Comparison of ENCODE assay signal across 8 cellular contexts in genomic region chr6:107460074-107460631, GRCh38. TPM values are rescaled to one million over a fixed set of nuclear protein-coding genes. Genes with fewer than 3 reads are reported as not detected.
A peak's percentile ranks its signal among the peaks of the same experiment; 100 is the strongest.
DNase-seq lines count a peak whose midpoint lies in the region; ATAC-seq and TF ChIP-seq lines count a peak whose summit lies in the region.

No MANE protein-coding gene starts in this region.

- H3K4me1 ChIP-seq in SJSA1 (replicated peaks), result peaks cover 7% of the 10 kb centered on the region
- peaks cover 15 to 16% of the 10 kb centered on the region in 2 experiments for H3K4me1 ChIP-seq in neutrophil (ENCODE audit: control insufficient read depth in 1 of 2, insufficient read depth in 1 of 2, low read depth in 1 of 2, low read length in 1 of 2)

- peak; percentile 73 for DNase-seq in DMS 273 (lab: John Stamatoyannopoulos, UW; ENCODE audit: unreplicated experiment)
- no peak for DNase-seq in DMS 273 treated with DMSO at 0.1 percent for 48 hours (lab: John Stamatoyannopoulos, UW)
- no peak for DNase-seq in SJSA1 (ENCODE audit: low read depth in 1 of 2, low spot score in 2 of 2)
- DNase-seq in epithelial cell of prostate (ENCODE audit: low read depth, low spot score), result no peak
- no peak for DNase-seq in activated effector memory CD4-positive, alpha-beta T cell treated with anti-CD3 and anti-CD28 coated beads, Interleukin-2, amount 50 U/mL, for 16 hours
- DNase-seq in DMS153 treated with DMSO at 0.1 percent for 48 hours (lab: John Stamatoyannopoulos, UW; ENCODE audit: unreplicated experiment), result no peak

- no peak for ATAC-seq in GM18870 (IDR thresholded peaks at IDR 0.05; ENCODE audit: unreplicated experiment)

- H3K4me3 ChIP-seq in SJSA1, result peak overlapping the region; percentile 68
- H3K4me3 ChIP-seq in neutrophil (ENCODE audit: low read depth in 1 of 2, low read length in 1 of 2), result peak overlapping the region; percentile 63 to 89

- H3K27me3 ChIP-seq in SJSA1 (replicated peaks), result no peaks in the 10 kb centered on the region
- no peaks in the 10 kb centered on the region for H3K27me3 ChIP-seq in neutrophil

- 0 out of 2 replicates have a peak, but pooled peaks cover 3% of the 10 kb centered on the region for H3K36me3 ChIP-seq in SJSA1
- H3K36me3 ChIP-seq in neutrophil, result peaks cover 5% of the 10 kb centered on the region

- H3K9me3 ChIP-seq in SJSA1 (replicated peaks) (no peaks in the 10 kb centered on the region; the same call in 1 of the 2 replicates), neutrophil (no peaks in the 10 kb centered on the region)

- H3K27ac ChIP-seq in SJSA1 (no peak overlapping the region), epithelial cell of prostate (peak overlapping the region; percentile 58), neutrophil (peak overlapping the region; percentile 95)

- TF ChIP-seq CTCF in neutrophil (IDR thresholded peaks at IDR 0.05), result no peak

RNA-seq across cellular contexts. Expression of gene PDSS2, which starts 0.8 kb away (rescaled TPM):
- total RNA-seq in SJSA1 (2014; rRNA removed; shearing (Covaris generic)), result 11.5 and 11.9 TPM in 2 replicates

RNA-seq across cellular contexts. Expression of gene SOBP, which starts 29.8 kb away (rescaled TPM):
- 0.31 and 1.4 TPM in 2 replicates for total RNA-seq in SJSA1 (2014; rRNA removed; shearing (Covaris generic))
